Comparison of ENCODE assay signal across 8 cellular contexts in genomic region chr1:193070942-193071341, GRCh38. TPM values are rescaled to one million over a fixed set of nuclear protein-coding genes. Genes with fewer than 3 reads are reported as not detected.
DNase-seq lines count a peak whose midpoint lies in the region; ATAC-seq, FAIRE-seq and TF ChIP-seq lines count a peak whose summit lies in the region.

No MANE protein-coding gene starts in this region.

- H3K27ac Mint-ChIP-seq in chondrocyte (ENCODE audit: unreplicated experiment): peak overlapping the region; percentile 86

- peaks cover 28% of the 10 kb centered on the region for H3K4me1 Mint-ChIP-seq in chondrocyte (ENCODE audit: low read depth)

- no peaks in the 10 kb centered on the region for H3K36me3 Mint-ChIP-seq in chondrocyte (ENCODE audit: low read depth)

- no peak for TF ChIP-seq CTCF in chondrocyte (IDR thresholded peaks at IDR 0.05)

- TF ChIP-seq POLR2A in GM12892 (IDR thresholded peaks at IDR 0.05; ENCODE audit: low read depth, low read length): no peak

- DNase-seq in GM12892 (ENCODE audit: insufficient read length) (no peak), Kasumi-1 (lab: John Stamatoyannopoulos, UW) (peak; percentile 20 to 44), chondrocyte (ENCODE audit: low spot score) (no peak), NCI-H2171 (lab: John Stamatoyannopoulos, UW) (no peak), NCI-H526 treated with DMSO at 0.1 percent for 48 hours (lab: John Stamatoyannopoulos, UW) (no peak)
- DNase-seq in stimulated activated naive CD4-positive, alpha-beta T cell (lab: John Stamatoyannopoulos, UW): no peak

- FAIRE-seq in GM12892 (lab: Jason Lieb, UNC): peak; percentile 81

- no peaks in the 10 kb centered on the region for H3K27me3 Mint-ChIP-seq in chondrocyte (ENCODE audit: low read depth)

- H3K9me3 Mint-ChIP-seq in chondrocyte (ENCODE audit: low read depth): no peaks in the 10 kb centered on the region

- no peak overlapping the region for H3K4me3 Mint-ChIP-seq in chondrocyte (ENCODE audit: unreplicated experiment)

- ATAC-seq in GM21528 (IDR thresholded peaks at IDR 0.05; ENCODE audit: low FRiP score, unreplicated experiment): peak; percentile 45
- no peak for ATAC-seq in HG03457 (IDR thresholded peaks at IDR 0.05; ENCODE audit: unreplicated experiment)

RNA-seq across cellular contexts. Expression of gene RO60, which starts 11.5 kb away (rescaled TPM):
- polyA plus RNA-seq in GM12892 (2012; ENCODE audit: missing spikeins): 30.4 TPM
- total RNA-seq in chondrocyte: 89.7 to 98.7 TPM (median 91.4 TPM) in 3 replicates

RNA-seq across cellular contexts. Expression of gene UCHL5, which starts 11.8 kb away (rescaled TPM):
- 61.7 TPM for polyA plus RNA-seq in GM12892 (2012; ENCODE audit: missing spikeins)
- total RNA-seq in chondrocyte: 21.3 to 32.4 TPM (median 23.8 TPM) in 3 replicates

RNA-seq across cellular contexts. Expression of gene GLRX2, which starts 34.3 kb away (rescaled TPM):
- 17.3 TPM for polyA plus RNA-seq in GM12892 (2012; ENCODE audit: missing spikeins)
- 27.6 to 33.1 TPM (median 31.1 TPM) in 3 replicates for total RNA-seq in chondrocyte

RNA-seq across cellular contexts. Expression of gene CDC73, which starts 50.9 kb away (rescaled TPM):
- 30.2 TPM for polyA plus RNA-seq in GM12892 (2012; ENCODE audit: missing spikeins)
- total RNA-seq in chondrocyte: 63.2 to 80.7 TPM (median 69.4 TPM) in 3 replicates

Comparison
In these comparisons a context has a peak if more than half of its experiments do, and no peak if none do; other contexts are left out.
1. DNase-seq: peak in Kasumi-1 (2 of 2); none in GM12892 (single experiment), chondrocyte (single experiment), stimulated activated naive CD4-positive, alpha-beta T cell (0 of 6), NCI-H2171 (single experiment) and NCI-H526 treated with DMSO at 0.1 percent for 48 hours (single experiment).